19 cellular contexts compared by ENCODE assay signal in the genomic region with DNA sequence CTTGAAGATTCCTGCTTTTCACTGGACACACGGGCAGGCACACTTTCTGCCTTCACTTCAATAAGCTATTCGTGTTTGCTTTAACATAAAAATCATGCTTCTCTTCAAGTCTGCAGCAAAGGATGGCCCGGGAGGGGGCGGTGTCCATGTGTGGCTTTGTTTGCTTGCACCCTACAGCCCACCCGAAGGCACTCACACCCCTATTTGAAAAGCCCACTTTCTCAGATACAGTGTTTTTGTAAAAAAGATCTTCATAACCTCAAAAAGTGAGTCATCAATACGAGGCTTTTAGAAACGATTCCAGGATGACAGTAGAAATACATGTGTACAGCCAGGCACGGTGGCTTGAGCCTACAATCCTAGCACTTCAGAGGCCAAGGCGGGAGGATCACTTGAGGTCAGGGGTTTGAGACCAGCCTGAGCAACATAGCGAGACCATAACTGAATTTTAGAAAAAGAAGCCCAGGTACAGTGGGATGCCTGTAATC. TPM values are rescaled to one million over a fixed set of nuclear protein-coding genes. Genes with fewer than 3 reads are reported as not detected.
A peak's percentile ranks its signal among the peaks of the same experiment; 100 is the strongest.
DNase-seq lines count a peak whose midpoint lies in the region; ATAC-seq and TF ChIP-seq lines count a peak whose summit lies in the region.
"Had no signal": no experiment of that assay in that cellular context is flagged by ENCODE, and none has a peak within 500 bp of the region (broad histone marks: within the 10 kb centered on the region; RNA-seq: fewer than 3 reads in every experiment).

No MANE protein-coding gene starts in this region.

- peak; percentile 28 for TF ChIP-seq CTCF in AG09309 (IDR thresholded peaks at IDR 0.05; ENCODE audit: control insufficient read depth, insufficient read depth, low read depth, low read length, missing control alignments)
- peak; percentile 15 for TF ChIP-seq CTCF in astrocyte of the spinal cord (IDR thresholded peaks at IDR 0.05; ENCODE audit: low read depth, low read length)

- no peak for DNase-seq in AG09309 (ENCODE audit: low read depth)
- DNase-seq in HT1080 (ENCODE audit: low read depth), result peak; percentile 48
- peak; percentile 40 for DNase-seq in astrocyte of the spinal cord (ENCODE audit: low read depth, low spot score)
- peak; percentile 42 for DNase-seq in myocyte (ENCODE audit: low read depth)
- no peak for DNase-seq in RPMI8226
- DNase-seq in NCI-H146 treated with DMSO at 0.1 percent for 48 hours (lab: John Stamatoyannopoulos, UW; ENCODE audit: unreplicated experiment), result no peak
- DNase-seq: activated naive CD4-positive, alpha-beta T cell; C1 segment of cervical spinal cord; central memory CD4-positive, alpha-beta T cell; KBM-7; naive thymus-derived CD4-positive, alpha-beta T cell; NCI-H146; NCI-H524 treated with DMSO at 0.1 percent for 48 hours; stimulated activated CD4-positive, alpha-beta T cell treated with anti-CD3 and anti-CD28 coated beads, Interleukin-2, amount 100 ng/mL, for 24 hours had no signal

- in situ Hi-C loops in astrocyte of the spinal cord (cut with HindIII; ENCODE audit: low sequenced_read_pairs), result no loop called here

- no peak for ATAC-seq in GM18520 (IDR thresholded peaks at IDR 0.05; ENCODE audit: unreplicated experiment)
- ATAC-seq in GM18907 (IDR thresholded peaks at IDR 0.05; ENCODE audit: unreplicated experiment), result no peak
- ATAC-seq: left lobe of liver; naive thymus-derived CD4-positive, alpha-beta T cell; Right ventricle myocardium inferior had no signal

- no peak overlapping the region for H3K4me3 ChIP-seq in AG09309 (ENCODE audit: control insufficient read depth, low read depth, low read length)
- no peak overlapping the region for H3K4me3 ChIP-seq in astrocyte of the spinal cord (ENCODE audit: low read depth, low read length)
- H3K4me3 ChIP-seq: upper lobe of left lung had no signal

RNA-seq across cellular contexts. Expression of a gene that starts 36.5 kb away (rescaled TPM):
- total RNA-seq in HT1080 (2014; rRNA removed; shearing (Covaris generic)), result 158 and 201 TPM in 2 replicates
- polyA plus RNA-seq in HT1080 (2015; cell fraction: cytosol; rRNA removed), result 216 and 260 TPM in 2 replicates
- 106 and 112 TPM in 2 replicates for polyA plus RNA-seq in HT1080 (2015; cell fraction: nucleus; rRNA removed)
- 91.6 and 102 TPM in 2 replicates for total RNA-seq in myocyte
- 53.4 TPM for polyA plus RNA-seq in myocyte (2012)

Comparison
In these comparisons a context has a peak if more than half of its experiments do, and no peak if none do; other contexts are left out.
1. DNase-seq: peak in HT1080 (single experiment), astrocyte of the spinal cord (single experiment) and myocyte (single experiment); none in AG09309 (single experiment), RPMI8226 (single experiment) and NCI-H146 treated with DMSO at 0.1 percent for 48 hours (single experiment).